ENCODE assay signal across 1 cellular context in the genomic region with DNA sequence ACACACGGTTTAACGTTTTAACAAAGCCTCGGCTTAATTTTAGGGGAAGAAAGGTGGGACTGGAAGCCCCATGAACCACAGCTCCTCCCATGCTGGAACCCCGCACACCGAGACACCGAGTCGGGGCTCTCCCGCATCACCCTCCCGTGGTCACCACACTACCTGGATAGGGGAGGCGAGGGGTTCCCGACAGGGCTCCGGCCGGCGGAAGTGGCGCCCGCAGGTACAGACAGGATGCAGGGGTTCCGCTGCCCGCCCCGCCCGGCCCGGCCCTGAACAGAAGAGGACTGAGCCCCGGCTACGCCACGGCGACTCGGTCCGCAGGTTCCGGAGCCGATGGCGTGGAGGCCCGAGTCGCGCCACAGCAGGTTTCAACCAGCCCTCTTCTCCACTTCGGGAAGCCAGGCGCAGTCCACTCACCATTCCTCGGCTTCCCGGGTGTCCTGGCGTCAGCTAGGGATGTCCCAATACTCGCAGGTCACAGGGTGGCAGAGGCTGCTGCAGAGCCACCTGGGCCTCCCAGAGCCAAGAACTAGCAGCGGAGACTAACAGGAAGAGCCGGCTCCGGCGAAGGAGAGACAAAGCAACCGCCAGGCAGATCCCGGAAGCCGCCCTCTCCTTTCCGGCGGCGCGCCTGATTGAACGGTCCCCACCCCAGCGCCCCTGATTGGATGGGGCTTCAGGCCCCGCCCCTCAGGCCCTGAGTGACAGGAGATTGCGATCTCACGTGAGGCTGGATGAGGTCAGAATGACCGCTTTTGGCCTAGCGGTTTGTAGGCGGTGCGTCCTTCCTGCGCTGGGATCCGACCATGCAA.
TF ChIP-seq lines count a peak whose summit lies in the region.

TSS of gene ZNF669 (minus strand) at position 580 of the 815 bp plus-strand sequence. CDS start at position 423, 157 bp downstream.

TF ChIP-seq in GM12878, 131 proteins besides CTCF, POLR2A, EP300 and RAD21 (continued from another document and continues in another):
- TF ChIP-seq ZBTB4 (CRISPR knock-in tag; IDR thresholded peaks at IDR 0.05) (no peak), MTA2 (IDR thresholded peaks at IDR 0.05; ENCODE audit: low read depth) (0 out of 2 replicates have a peak, but pooled peaks have one; percentile 6), FOS (IDR thresholded peaks at IDR 0.05; ENCODE audit: borderline replicate concordance, extremely low read depth, insufficient read length) (peak; percentile 16), ATF7 (IDR thresholded peaks at IDR 0.05; ENCODE audit: low read depth) (peak; percentile 86), CHD2 (IDR thresholded peaks at IDR 0.05; ENCODE audit: borderline replicate concordance, low read depth, low read length) (peak; percentile 76), SIX5 (IDR thresholded peaks at IDR 0.05; ENCODE audit: low read depth, low read length, severe bottlenecking) (no peak), ZZZ3 (IDR thresholded peaks at IDR 0.05; ENCODE audit: control insufficient read depth, insufficient read length, low read depth) (no peak), TCF7 (IDR thresholded peaks at IDR 0.05; ENCODE audit: borderline replicate concordance) (no peak), SKIL (IDR thresholded peaks at IDR 0.05; ENCODE audit: low read depth, poor library complexity, severe bottlenecking) (no peak), CBFB (IDR thresholded peaks at IDR 0.05; ENCODE audit: low read depth) (peak; percentile 67; the same call in 1 of the 2 replicates), RBBP5 (conservative IDR thresholded peaks at IDR 0.05) (no peak), SMARCA5 (IDR thresholded peaks at IDR 0.05) (no peak), ZNF24 (IDR thresholded peaks at IDR 0.05) (no peak), EGR1 (IDR thresholded peaks at IDR 0.05; ENCODE audit: borderline replicate concordance in 1 of 2, low read depth in 2 of 2, low read length in 2 of 2) (peak in 1 of 2 experiments; percentile 67; a peak in 1 of 3 replicates), POU2F2 (IDR thresholded peaks at IDR 0.05; ENCODE audit: borderline replicate concordance, low read depth, low read length) (no peak; the same call in 2 of the 3 replicates), CEBPB (IDR thresholded peaks at IDR 0.05; ENCODE audit: borderline replicate concordance in 1 of 2, low read depth in 2 of 2, low read length in 2 of 2) (no peak), STAT1 (conservative IDR thresholded peaks at IDR 0.05) (0 out of 2 replicates have a peak, but pooled peaks have one; percentile 44), TARDBP (IDR thresholded peaks at IDR 0.05; ENCODE audit: borderline replicate concordance) (no peak), ZNF384 (IDR thresholded peaks at IDR 0.05; ENCODE audit: borderline replicate concordance, low read depth, low read length) (no peak), BACH1 (IDR thresholded peaks at IDR 0.05; ENCODE audit: borderline replicate concordance) (no peak), SREBF2 (IDR thresholded peaks at IDR 0.05; ENCODE audit: low read length) (no peak), HDAC6 (IDR thresholded peaks at IDR 0.05; ENCODE audit: unreplicated experiment) (no peak), LARP7 (IDR thresholded peaks at IDR 0.05) (peak; percentile 81), ESRRA (IDR thresholded peaks at IDR 0.05; ENCODE audit: low read length) (no peak), MYC (IDR thresholded peaks at IDR 0.05; ENCODE audit: insufficient read depth, insufficient read length, insufficient replicate concordance, low read length, severe bottlenecking) (no peak), GATAD2B (conservative IDR thresholded peaks at IDR 0.05; ENCODE audit: low read depth) (peak; percentile 53; the same call in 1 of the 2 replicates), GABPA (IDR thresholded peaks at IDR 0.05; ENCODE audit: low read depth) (peak; percentile 89), NFXL1 (IDR thresholded peaks at IDR 0.05; ENCODE audit: borderline replicate concordance) (no peak), MYB (IDR thresholded peaks at IDR 0.05; ENCODE audit: borderline replicate concordance, low read depth, low read length) (no peak), CREB1 (IDR thresholded peaks at IDR 0.05; ENCODE audit: low read depth) (peak; percentile 79), FOXK2 (IDR thresholded peaks at IDR 0.05) (no peak), RCOR1 (conservative IDR thresholded peaks at IDR 0.05; ENCODE audit: low read depth, low read length) (no peak)
- TF ChIP-seq, protein P1, sequence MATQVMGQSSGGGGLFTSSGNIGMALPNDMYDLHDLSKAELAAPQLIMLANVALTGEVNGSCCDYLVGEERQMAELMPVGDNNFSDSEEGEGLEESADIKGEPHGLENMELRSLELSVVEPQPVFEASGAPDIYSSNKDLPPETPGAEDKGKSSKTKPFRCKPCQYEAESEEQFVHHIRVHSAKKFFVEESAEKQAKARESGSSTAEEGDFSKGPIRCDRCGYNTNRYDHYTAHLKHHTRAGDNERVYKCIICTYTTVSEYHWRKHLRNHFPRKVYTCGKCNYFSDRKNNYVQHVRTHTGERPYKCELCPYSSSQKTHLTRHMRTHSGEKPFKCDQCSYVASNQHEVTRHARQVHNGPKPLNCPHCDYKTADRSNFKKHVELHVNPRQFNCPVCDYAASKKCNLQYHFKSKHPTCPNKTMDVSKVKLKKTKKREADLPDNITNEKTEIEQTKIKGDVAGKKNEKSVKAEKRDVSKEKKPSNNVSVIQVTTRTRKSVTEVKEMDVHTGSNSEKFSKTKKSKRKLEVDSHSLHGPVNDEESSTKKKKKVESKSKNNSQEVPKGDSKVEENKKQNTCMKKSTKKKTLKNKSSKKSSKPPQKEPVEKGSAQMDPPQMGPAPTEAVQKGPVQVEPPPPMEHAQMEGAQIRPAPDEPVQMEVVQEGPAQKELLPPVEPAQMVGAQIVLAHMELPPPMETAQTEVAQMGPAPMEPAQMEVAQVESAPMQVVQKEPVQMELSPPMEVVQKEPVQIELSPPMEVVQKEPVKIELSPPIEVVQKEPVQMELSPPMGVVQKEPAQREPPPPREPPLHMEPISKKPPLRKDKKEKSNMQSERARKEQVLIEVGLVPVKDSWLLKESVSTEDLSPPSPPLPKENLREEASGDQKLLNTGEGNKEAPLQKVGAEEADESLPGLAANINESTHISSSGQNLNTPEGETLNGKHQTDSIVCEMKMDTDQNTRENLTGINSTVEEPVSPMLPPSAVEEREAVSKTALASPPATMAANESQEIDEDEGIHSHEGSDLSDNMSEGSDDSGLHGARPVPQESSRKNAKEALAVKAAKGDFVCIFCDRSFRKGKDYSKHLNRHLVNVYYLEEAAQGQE (IDR thresholded peaks at IDR 0.05; ENCODE audit: low read depth, low read length): no peak
- TF ChIP-seq, protein P2, sequence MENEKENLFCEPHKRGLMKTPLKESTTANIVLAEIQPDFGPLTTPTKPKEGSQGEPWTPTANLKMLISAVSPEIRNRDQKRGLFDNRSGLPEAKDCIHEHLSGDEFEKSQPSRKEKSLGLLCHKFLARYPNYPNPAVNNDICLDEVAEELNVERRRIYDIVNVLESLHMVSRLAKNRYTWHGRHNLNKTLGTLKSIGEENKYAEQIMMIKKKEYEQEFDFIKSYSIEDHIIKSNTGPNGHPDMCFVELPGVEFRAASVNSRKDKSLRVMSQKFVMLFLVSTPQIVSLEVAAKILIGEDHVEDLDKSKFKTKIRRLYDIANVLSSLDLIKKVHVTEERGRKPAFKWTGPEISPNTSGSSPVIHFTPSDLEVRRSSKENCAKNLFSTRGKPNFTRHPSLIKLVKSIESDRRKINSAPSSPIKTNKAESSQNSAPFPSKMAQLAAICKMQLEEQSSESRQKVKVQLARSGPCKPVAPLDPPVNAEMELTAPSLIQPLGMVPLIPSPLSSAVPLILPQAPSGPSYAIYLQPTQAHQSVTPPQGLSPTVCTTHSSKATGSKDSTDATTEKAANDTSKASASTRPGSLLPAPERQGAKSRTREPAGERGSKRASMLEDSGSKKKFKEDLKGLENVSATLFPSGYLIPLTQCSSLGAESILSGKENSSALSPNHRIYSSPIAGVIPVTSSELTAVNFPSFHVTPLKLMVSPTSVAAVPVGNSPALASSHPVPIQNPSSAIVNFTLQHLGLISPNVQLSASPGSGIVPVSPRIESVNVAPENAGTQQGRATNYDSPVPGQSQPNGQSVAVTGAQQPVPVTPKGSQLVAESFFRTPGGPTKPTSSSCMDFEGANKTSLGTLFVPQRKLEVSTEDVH (IDR thresholded peaks at IDR 0.05; ENCODE audit: low read depth, partially characterized antibody): no peak
- TF ChIP-seq, protein P3, sequence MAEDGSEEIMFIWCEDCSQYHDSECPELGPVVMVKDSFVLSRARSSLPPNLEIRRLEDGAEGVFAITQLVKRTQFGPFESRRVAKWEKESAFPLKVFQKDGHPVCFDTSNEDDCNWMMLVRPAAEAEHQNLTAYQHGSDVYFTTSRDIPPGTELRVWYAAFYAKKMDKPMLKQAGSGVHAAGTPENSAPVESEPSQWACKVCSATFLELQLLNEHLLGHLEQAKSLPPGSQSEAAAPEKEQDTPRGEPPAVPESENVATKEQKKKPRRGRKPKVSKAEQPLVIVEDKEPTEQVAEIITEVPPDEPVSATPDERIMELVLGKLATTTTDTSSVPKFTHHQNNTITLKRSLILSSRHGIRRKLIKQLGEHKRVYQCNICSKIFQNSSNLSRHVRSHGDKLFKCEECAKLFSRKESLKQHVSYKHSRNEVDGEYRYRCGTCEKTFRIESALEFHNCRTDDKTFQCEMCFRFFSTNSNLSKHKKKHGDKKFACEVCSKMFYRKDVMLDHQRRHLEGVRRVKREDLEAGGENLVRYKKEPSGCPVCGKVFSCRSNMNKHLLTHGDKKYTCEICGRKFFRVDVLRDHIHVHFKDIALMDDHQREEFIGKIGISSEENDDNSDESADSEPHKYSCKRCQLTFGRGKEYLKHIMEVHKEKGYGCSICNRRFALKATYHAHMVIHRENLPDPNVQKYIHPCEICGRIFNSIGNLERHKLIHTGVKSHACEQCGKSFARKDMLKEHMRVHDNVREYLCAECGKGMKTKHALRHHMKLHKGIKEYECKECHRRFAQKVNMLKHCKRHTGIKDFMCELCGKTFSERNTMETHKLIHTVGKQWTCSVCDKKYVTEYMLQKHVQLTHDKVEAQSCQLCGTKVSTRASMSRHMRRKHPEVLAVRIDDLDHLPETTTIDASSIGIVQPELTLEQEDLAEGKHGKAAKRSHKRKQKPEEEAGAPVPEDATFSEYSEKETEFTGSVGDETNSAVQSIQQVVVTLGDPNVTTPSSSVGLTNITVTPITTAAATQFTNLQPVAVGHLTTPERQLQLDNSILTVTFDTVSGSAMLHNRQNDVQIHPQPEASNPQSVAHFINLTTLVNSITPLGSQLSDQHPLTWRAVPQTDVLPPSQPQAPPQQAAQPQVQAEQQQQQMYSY (CRISPR knock-in tag; IDR thresholded peaks at IDR 0.05): no peak
- TF ChIP-seq, protein P4, sequence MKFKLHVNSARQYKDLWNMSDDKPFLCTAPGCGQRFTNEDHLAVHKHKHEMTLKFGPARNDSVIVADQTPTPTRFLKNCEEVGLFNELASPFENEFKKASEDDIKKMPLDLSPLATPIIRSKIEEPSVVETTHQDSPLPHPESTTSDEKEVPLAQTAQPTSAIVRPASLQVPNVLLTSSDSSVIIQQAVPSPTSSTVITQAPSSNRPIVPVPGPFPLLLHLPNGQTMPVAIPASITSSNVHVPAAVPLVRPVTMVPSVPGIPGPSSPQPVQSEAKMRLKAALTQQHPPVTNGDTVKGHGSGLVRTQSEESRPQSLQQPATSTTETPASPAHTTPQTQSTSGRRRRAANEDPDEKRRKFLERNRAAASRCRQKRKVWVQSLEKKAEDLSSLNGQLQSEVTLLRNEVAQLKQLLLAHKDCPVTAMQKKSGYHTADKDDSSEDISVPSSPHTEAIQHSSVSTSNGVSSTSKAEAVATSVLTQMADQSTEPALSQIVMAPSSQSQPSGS (IDR thresholded peaks at IDR 0.05; ENCODE audit: low read length): no peak
- TF ChIP-seq, protein P5, sequence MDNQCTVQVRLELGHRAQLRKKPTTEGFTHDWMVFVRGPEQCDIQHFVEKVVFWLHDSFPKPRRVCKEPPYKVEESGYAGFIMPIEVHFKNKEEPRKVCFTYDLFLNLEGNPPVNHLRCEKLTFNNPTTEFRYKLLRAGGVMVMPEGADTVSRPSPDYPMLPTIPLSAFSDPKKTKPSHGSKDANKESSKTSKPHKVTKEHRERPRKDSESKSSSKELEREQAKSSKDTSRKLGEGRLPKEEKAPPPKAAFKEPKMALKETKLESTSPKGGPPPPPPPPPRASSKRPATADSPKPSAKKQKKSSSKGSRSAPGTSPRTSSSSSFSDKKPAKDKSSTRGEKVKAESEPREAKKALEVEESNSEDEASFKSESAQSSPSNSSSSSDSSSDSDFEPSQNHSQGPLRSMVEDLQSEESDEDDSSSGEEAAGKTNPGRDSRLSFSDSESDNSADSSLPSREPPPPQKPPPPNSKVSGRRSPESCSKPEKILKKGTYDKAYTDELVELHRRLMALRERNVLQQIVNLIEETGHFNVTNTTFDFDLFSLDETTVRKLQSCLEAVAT (IDR thresholded peaks at IDR 0.05): no peak
- TF ChIP-seq, protein P6, sequence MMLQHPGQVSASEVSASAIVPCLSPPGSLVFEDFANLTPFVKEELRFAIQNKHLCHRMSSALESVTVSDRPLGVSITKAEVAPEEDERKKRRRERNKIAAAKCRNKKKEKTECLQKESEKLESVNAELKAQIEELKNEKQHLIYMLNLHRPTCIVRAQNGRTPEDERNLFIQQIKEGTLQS (IDR thresholded peaks at IDR 0.05; ENCODE audit: borderline replicate concordance, extremely low read depth, low read depth, low read length): no peak
